ENCODE assay signal across 36 cellular contexts in genomic region chr12:109253913-109254544, GRCh38. TPM values are rescaled to one million over a fixed set of nuclear protein-coding genes. Genes with fewer than 3 reads are reported as not detected.
"Had no signal": no experiment of that assay in that cellular context is flagged by ENCODE, and none has a peak within 500 bp of the region (broad histone marks: within the 10 kb centered on the region; RNA-seq: fewer than 3 reads in every experiment).

No MANE protein-coding gene starts in this region.

- H3K36me3 ChIP-seq: WERI-Rb-1 had no signal

- H3K27ac Mint-ChIP-seq: activated CD4-positive, alpha-beta T cell treated with anti-CD3 and anti-CD28 coated beads, Interleukin-2, amount 10 ng/mL, durations not matched to agents 24 days and 14 days; activated CD8-positive, alpha-beta T cell treated with anti-CD3 and anti-CD28 coated beads for 36 hours; activated naive CD4-positive, alpha-beta T cell treated with anti-CD3 and anti-CD28 coated beads, Interleukin-2, amount 50 U/mL, for 24 hours; activated naive CD8-positive, alpha-beta T cell treated with anti-CD3 and anti-CD28 coated beads, Interleukin-2, amount 10 ng/mL, durations not matched to agents 7 days and 5 days; activated T-cell treated with anti-CD3 and anti-CD28 coated beads, Interleukin-2, amount 50 U/mL, for 72 hours; activated T-helper 2 cell treated with anti-CD3 and anti-CD28 coated beads, Interferon-gamma antibody, Interleukin-2, Interleukin-4, amounts not matched to agents 10 μg/mL and 5 μg/mL and 100 μg/mL, durations not matched to agents 14 hours and 24 hours and 36 hours had no signal

- H3K4me3 ChIP-seq: ascending aorta, cardiac muscle cell, PC-9 had no signal

- H2AFZ ChIP-seq: PC-9 had no signal

- H3K27ac ChIP-seq: ascending aorta, cardiac muscle cell, PC-9, RWPE1, WERI-Rb-1 had no signal

- ATAC-seq: activated CD8-positive, alpha-beta T cell treated with anti-CD3 and anti-CD28 coated beads for 36 hours; activated T-cell treated with anti-CD3 and anti-CD28 coated beads, Interleukin-2, amount 50 U/mL, for 72 hours; Right ventricle myocardium inferior had no signal

- H3K4me3 Mint-ChIP-seq: activated CD4-positive, alpha-beta T cell treated with anti-CD3 and anti-CD28 coated beads, Interleukin-2, amount 10 ng/mL, durations not matched to agents 24 days and 14 days; activated CD8-positive, alpha-beta T cell treated with anti-CD3 and anti-CD28 coated beads for 36 hours; activated naive CD4-positive, alpha-beta T cell treated with anti-CD3 and anti-CD28 coated beads, Interleukin-2, amount 50 U/mL, for 24 hours; activated naive CD8-positive, alpha-beta T cell treated with anti-CD3 and anti-CD28 coated beads, Interleukin-2, amount 10 ng/mL, durations not matched to agents 7 days and 5 days; activated T-cell treated with anti-CD3 and anti-CD28 coated beads, Interleukin-2, amount 50 U/mL, for 72 hours; central memory CD8-positive, alpha-beta T cell had no signal

- H3K4me2 ChIP-seq: PC-9 had no signal

- H3K27me3 Mint-ChIP-seq: activated CD4-positive, alpha-beta T cell treated with anti-CD3 and anti-CD28 coated beads, Interleukin-2, amount 10 ng/mL, durations not matched to agents 24 days and 14 days; activated CD8-positive, alpha-beta T cell treated with anti-CD3 and anti-CD28 coated beads for 36 hours; activated naive CD4-positive, alpha-beta T cell treated with anti-CD3 and anti-CD28 coated beads, Interleukin-2, amount 50 U/mL, for 24 hours; activated naive CD8-positive, alpha-beta T cell treated with anti-CD3 and anti-CD28 coated beads, Interleukin-2, amount 10 ng/mL, durations not matched to agents 7 days and 5 days; central memory CD8-positive, alpha-beta T cell had no signal

- DNase-seq: activated CD4-positive, alpha-beta T cell treated with anti-CD3 and anti-CD28 coated beads, Interleukin-2, amount 10 ng/mL, durations not matched to agents 24 days and 14 days; activated CD4-positive, alpha-beta T cell treated with anti-CD3 and anti-CD28 coated beads, Interleukin-2, amount 50 U/mL, for 4 hours; activated CD8-positive, alpha-beta T cell treated with anti-CD3 and anti-CD28 coated beads for 36 hours; activated gamma-delta T cell; activated naive CD4-positive, alpha-beta T cell treated with Interleukin-2 at 50 U/mL for 16 hours; activated naive CD8-positive, alpha-beta T cell treated with anti-CD3 and anti-CD28 coated beads, Interleukin-2, amount 10 ng/mL, durations not matched to agents 7 days and 5 days; activated T-cell treated with anti-CD3 and anti-CD28 coated beads, Interleukin-2, amount 50 U/mL, for 1 hour; activated T-cell treated with anti-CD3 and anti-CD28 coated beads, Interleukin-2, amount 50 U/mL, for 72 hours; amygdala; NCI-H1092 treated with DMSO at 0.1 percent for 48 hours; NCI-H1417; NCI-H146; NCI-H187; NCI-H2029 treated with DMSO at 0.1 percent for 48 hours; NCI-H2107; NCI-H226; NCI-H446 treated with DMSO at 0.1 percent for 48 hours; NCI-H524; NCI-H69; PC-9; SIG-M5; SW 1271; T-helper 1 cell; T-helper 2 cell; T-helper 9 cell; WERI-Rb-1 had no signal

- H3K4me1 ChIP-seq: ascending aorta had no signal

- H3K9me3 Mint-ChIP-seq: activated naive CD4-positive, alpha-beta T cell treated with anti-CD3 and anti-CD28 coated beads, Interleukin-2, amount 50 U/mL, for 24 hours had no signal

- H3K4me1 Mint-ChIP-seq: activated naive CD4-positive, alpha-beta T cell treated with anti-CD3 and anti-CD28 coated beads, Interleukin-2, amount 50 U/mL, for 24 hours; central memory CD8-positive, alpha-beta T cell had no signal

- H3K27me3 ChIP-seq: ascending aorta, cardiac muscle cell had no signal

RNA-seq across cellular contexts. Expression of gene FOXN4, which starts 55.1 kb away (rescaled TPM):
- total RNA-seq: activated CD4-positive, alpha-beta T cell treated with anti-CD3 and anti-CD28 coated beads, Interleukin-2, amount 10 ng/mL, durations not matched to agents 24 days and 14 days; activated CD8-positive, alpha-beta memory T cell treated with anti-CD3 and anti-CD28 coated beads for 36 hours; activated CD8-positive, alpha-beta T cell treated with anti-CD3 and anti-CD28 coated beads for 36 hours; activated naive CD8-positive, alpha-beta T cell treated with anti-CD3 and anti-CD28 coated beads, Interleukin-2, amount 10 ng/mL, durations not matched to agents 7 days and 5 days; activated T-cell treated with anti-CD3 and anti-CD28 coated beads, Interleukin-2, amount 50 U/mL, for 72 hours; activated T-helper 2 cell treated with anti-CD3 and anti-CD28 coated beads, Interferon-gamma antibody, Interleukin-2, Interleukin-4, amounts not matched to agents 10 μg/mL and 5 μg/mL and 100 μg/mL, durations not matched to agents 14 hours and 24 hours and 36 hours; ascending aorta; chondrocyte; M059J; PC-9; Right ventricle myocardium inferior had no signal
